In genomic region chr16:79099701-79100100, GRCh38 we compare ENCODE assay signal across 28 cellular contexts.
"Had no signal": no experiment of that assay in that cellular context is flagged by ENCODE, and none has a peak within 500 bp of the region (broad histone marks: within the 10 kb centered on the region; RNA-seq: fewer than 3 reads in every experiment).

No MANE protein-coding gene starts in this region.

- H3K27me3 Mint-ChIP-seq: activated T-helper 17 cell treated with anti-CD3 and anti-CD28 coated beads, Interleukin-2, amount 50 U/mL, for 72 hours had no signal

- H3K36me3 Mint-ChIP-seq: stimulated activated effector memory CD8-positive, alpha-beta T cell treated with anti-CD3 and anti-CD28 coated beads, Interleukin-12 subunit alpha, Interleukin-12 subunit beta, amount 100 ng/mL, for 72 hours; WTC11 had no signal

- DNase-seq: activated CD4-positive, alpha-beta memory T cell treated with anti-CD3 and anti-CD28 coated beads, Interleukin-2, amount 10 ng/mL, durations not matched to agents 7 days and 5 days; activated CD4-positive, alpha-beta T cell treated with anti-CD3 and anti-CD28 coated beads for 1 hour; activated CD4-positive, alpha-beta T cell treated with anti-CD3 and anti-CD28 coated beads, Interleukin-2, amount 10 ng/mL, durations not matched to agents 7 days and 5 days; activated CD8-positive, alpha-beta memory T cell treated with anti-CD3 and anti-CD28 coated beads, Interleukin-2, amount 50 U/mL, for 48 hours; activated gamma-delta T cell treated with Interleukin-2 at 50 U/mL for 16 hours; activated naive CD4-positive, alpha-beta T cell treated with anti-CD3 and anti-CD28 coated beads, Interleukin-2, amount 50 U/mL, for 16 hours; activated T-cell treated with anti-CD3 and anti-CD28 coated beads, Interleukin-2, amount 50 U/mL, for 4 hours; amniotic stem cell; brain microvascular endothelial cell; caudate nucleus; endodermal cell; esophagus squamous epithelium; foreskin melanocyte; left lung; ovary; stimulated activated CD4-positive, alpha-beta T cell treated with anti-CD3 and anti-CD28 coated beads, Interleukin-12 subunit alpha, Interleukin-12 subunit beta, amount 100 ng/mL, for 4 hours; stimulated activated CD4-positive, alpha-beta T cell treated with anti-CD3 and anti-CD28 coated beads, Interleukin-4, amount 100 ng/mL, for 1 hour; trophoblast cell; uterus had no signal

- FAIRE-seq: astrocyte, islet of Langerhans had no signal

- H3K27me3 ChIP-seq: brain microvascular endothelial cell, esophagus squamous epithelium, left lung, ovary, uterus had no signal

- H3K4me3 ChIP-seq: esophagus squamous epithelium, left lung, ovary, prostate gland, skin epidermis, thoracic aorta, uterus had no signal

- H3K36me3 ChIP-seq: brain microvascular endothelial cell, esophagus squamous epithelium, left lung, ovary, prostate gland, thoracic aorta, uterus had no signal

- H3K4me3 Mint-ChIP-seq: activated CD4-positive, alpha-beta memory T cell treated with anti-CD3 and anti-CD28 coated beads, Interleukin-2, amount 10 ng/mL, durations not matched to agents 7 days and 5 days; activated CD4-positive, alpha-beta T cell treated with anti-CD3 and anti-CD28 coated beads, Interleukin-2, amount 10 ng/mL, durations not matched to agents 7 days and 5 days; activated T-cell treated with anti-CD3 and anti-CD28 coated beads, Interleukin-2, amount 50 U/mL, for 4 hours; activated T-helper 17 cell treated with anti-CD3 and anti-CD28 coated beads, Interleukin-2, amount 50 U/mL, for 72 hours; endodermal cell; stimulated activated effector memory CD8-positive, alpha-beta T cell treated with anti-CD3 and anti-CD28 coated beads, Interleukin-12 subunit alpha, Interleukin-12 subunit beta, amount 100 ng/mL, for 72 hours; stimulated activated naive CD8-positive, alpha-beta T cell treated with anti-CD3 and anti-CD28 coated beads, Interleukin-15, Interleukin-2, amounts not matched to agents 100 ng/mL and 50 ng/mL, for 24 hours; WTC11 had no signal

- H3K9me3 Mint-ChIP-seq: activated CD4-positive, alpha-beta memory T cell treated with anti-CD3 and anti-CD28 coated beads, Interleukin-2, amount 10 ng/mL, durations not matched to agents 7 days and 5 days; activated CD4-positive, alpha-beta T cell treated with anti-CD3 and anti-CD28 coated beads, Interleukin-2, amount 10 ng/mL, durations not matched to agents 7 days and 5 days; activated T-cell treated with anti-CD3 and anti-CD28 coated beads, Interleukin-2, amount 50 U/mL, for 4 hours; activated T-helper 17 cell treated with anti-CD3 and anti-CD28 coated beads, Interleukin-2, amount 50 U/mL, for 72 hours; endodermal cell; stimulated activated effector memory CD8-positive, alpha-beta T cell treated with anti-CD3 and anti-CD28 coated beads, Interleukin-12 subunit alpha, Interleukin-12 subunit beta, amount 100 ng/mL, for 72 hours; stimulated activated naive CD8-positive, alpha-beta T cell treated with anti-CD3 and anti-CD28 coated beads, Interleukin-15, Interleukin-2, amounts not matched to agents 100 ng/mL and 50 ng/mL, for 24 hours; WTC11 had no signal

- H3K27ac Mint-ChIP-seq: activated CD4-positive, alpha-beta memory T cell treated with anti-CD3 and anti-CD28 coated beads, Interleukin-2, amount 10 ng/mL, durations not matched to agents 7 days and 5 days; activated CD4-positive, alpha-beta T cell treated with anti-CD3 and anti-CD28 coated beads, Interleukin-2, amount 10 ng/mL, durations not matched to agents 7 days and 5 days; activated T-helper 17 cell treated with anti-CD3 and anti-CD28 coated beads, Interleukin-2, amount 50 U/mL, for 72 hours; endodermal cell; stimulated activated effector memory CD8-positive, alpha-beta T cell treated with anti-CD3 and anti-CD28 coated beads, Interleukin-12 subunit alpha, Interleukin-12 subunit beta, amount 100 ng/mL, for 72 hours; stimulated activated naive CD8-positive, alpha-beta T cell treated with anti-CD3 and anti-CD28 coated beads, Interleukin-15, Interleukin-2, amounts not matched to agents 100 ng/mL and 50 ng/mL, for 24 hours; WTC11 had no signal

- H3K4me1 Mint-ChIP-seq: activated CD4-positive, alpha-beta memory T cell treated with anti-CD3 and anti-CD28 coated beads, Interleukin-2, amount 10 ng/mL, durations not matched to agents 7 days and 5 days had no signal
